25 cellular contexts compared by ENCODE assay signal in genomic region chr6:134802426-134803058, GRCh38.
A peak's percentile ranks its signal among the peaks of the same experiment; 100 is the strongest.
DNase-seq lines count a peak whose midpoint lies in the region; ATAC-seq and TF ChIP-seq lines count a peak whose summit lies in the region.
"Had no signal": no experiment of that assay in that cellular context is flagged by ENCODE, and none has a peak within 500 bp of the region (broad histone marks: within the 10 kb centered on the region; RNA-seq: fewer than 3 reads in every experiment).

No MANE protein-coding gene starts in this region.

- no peaks in the 10 kb centered on the region for H3K36me3 ChIP-seq in PC-3 (ENCODE audit: low read depth, low read length)
- no peaks in the 10 kb centered on the region for H3K36me3 ChIP-seq in prostate gland
- H3K36me3 ChIP-seq in transverse colon: no peaks in the 10 kb centered on the region
- no peaks in the 10 kb centered on the region for H3K36me3 ChIP-seq in effector memory CD4-positive, alpha-beta T cell (ENCODE audit: control insufficient read depth, insufficient read depth, low read length)
- H3K36me3 ChIP-seq: gastrocnemius medialis, ovary, sigmoid colon had no signal

- TF ChIP-seq CTCF in PC-3 (conservative IDR thresholded peaks at IDR 0.05; ENCODE audit: low read depth, low read length) (no peak), foreskin keratinocyte (conservative IDR thresholded peaks at IDR 0.05) (no peak), prostate gland (IDR thresholded peaks at IDR 0.05) (no peak), transverse colon (IDR thresholded peaks at IDR 0.05) (no peak)

- intact Hi-C loops in PC-3 (cut with micrococcal nuclease) (no loop called here), prostate gland (cut with DNase I) (no loop called here), transverse colon (cut with DNase I; ENCODE audit: low total_unique reads) (no loop called here)

- H3K27me3 ChIP-seq in PC-3 (ENCODE audit: low read length) (no peaks in the 10 kb centered on the region), foreskin keratinocyte (no peaks in the 10 kb centered on the region), prostate gland (replicated peaks; ENCODE audit: insufficient read depth) (no peaks in the 10 kb centered on the region), transverse colon (no peaks in the 10 kb centered on the region)
- H3K27me3 ChIP-seq in effector memory CD4-positive, alpha-beta T cell (replicated peaks; ENCODE audit: control insufficient read depth, insufficient read depth, low read length, poor library complexity, severe bottlenecking): no peaks in the 10 kb centered on the region
- H3K27me3 ChIP-seq: gastrocnemius medialis, ovary, sigmoid colon had no signal

- in situ Hi-C loops in transverse colon (cut with MboI; ENCODE audit: low pct_ligation_motif_present in 1 of 4, low pct_unique_long_range_greater_than_20kb in 1 of 4, low sequenced_read_pairs in 3 of 4): loop anchor here in 1 of 4 donors (10.0 kb wide), 1 partner anchor 638 kb away; no protein-coding TSS in a partner anchor

- no peaks in the 10 kb centered on the region for H3K9me3 ChIP-seq in PC-3 (ENCODE audit: low read length)
- no peaks in the 10 kb centered on the region for H3K9me3 ChIP-seq in prostate gland
- no peaks in the 10 kb centered on the region for H3K9me3 ChIP-seq in transverse colon
- no peaks in the 10 kb centered on the region for H3K9me3 ChIP-seq in effector memory CD4-positive, alpha-beta T cell (ENCODE audit: control insufficient read depth, low read length)
- H3K9me3 ChIP-seq: gastrocnemius medialis, ovary, sigmoid colon had no signal

- WGBS in prostate gland: 77% methylated on average over 5 of the region's 5 CpGs
- WGBS in transverse colon (ENCODE audit: low coverage in 1 of 2), 2 donors: 58 to 78% methylated on average over 3 to 5 of the region's 5 CpGs

- H3K27ac ChIP-seq in PC-3 (ENCODE audit: low read length) (no peak overlapping the region), foreskin keratinocyte (no peak overlapping the region), prostate gland (no peak overlapping the region), transverse colon (no peak overlapping the region)
- H3K27ac ChIP-seq in effector memory CD4-positive, alpha-beta T cell (ENCODE audit: insufficient read depth, low read length, poor library complexity, severe bottlenecking): no peak overlapping the region
- H3K27ac ChIP-seq: gastrocnemius medialis, ovary, sigmoid colon had no signal

- BruUV-seq in PC-3 (replicated peaks; lab: Mats Ljungman, UMichigan): no TSS peak

- DNase-seq in EL: peak; percentile 62
- DNase-seq in PC-3: peak; percentile 22
- DNase-seq in foreskin keratinocyte: peak in 1 of 2 donors; percentile 48
- DNase-seq in prostate gland (ENCODE audit: low spot score): peak; percentile 7
- DNase-seq in NCI-H2227 (lab: John Stamatoyannopoulos, UW; ENCODE audit: unreplicated experiment): no peak
- no peak for DNase-seq in effector CD8-positive, alpha-beta T cell (lab: John Stamatoyannopoulos, UW)
- DNase-seq in transverse colon: no peak
- DNase-seq in effector memory CD4-positive, alpha-beta T cell: no peak
- DNase-seq: activated CD4-positive, alpha-beta memory T cell treated with anti-CD3 and anti-CD28 coated beads for 36 hours; activated gamma-delta T cell treated with Interleukin-2 at 50 U/mL for 16 hours; CD4-positive, alpha-beta memory T cell; DMS79 treated with DMSO at 0.1 percent for 48 hours; erythroblast; gastrocnemius medialis; left colon; MV-4-11; natural killer cell; NCI-H1694 treated with DMSO at 0.1 percent for 48 hours; NCI-H2227 treated with DMSO at 0.1 percent for 48 hours; ovary; sigmoid colon; stimulated activated CD4-positive, alpha-beta T cell treated with anti-CD3 and anti-CD28 coated beads, Interleukin-1b, Interleukin-23, amount 100 ng/mL, for 48 hours; stimulated activated naive CD4-positive, alpha-beta T cell treated with Interleukin-2 at 50 U/mL for 16 hours; T-helper 2 cell had no signal

- no peak for ATAC-seq in PC-3
- peak; percentile 53 for ATAC-seq in foreskin keratinocyte
- ATAC-seq: gastrocnemius medialis, left colon, natural killer cell, WTC11 had no signal

- TF ChIP-seq POLR2A in prostate gland (IDR thresholded peaks at IDR 0.05): no peak
- TF ChIP-seq POLR2A in transverse colon (IDR thresholded peaks at IDR 0.05): no peak

- no peak overlapping the region for H3K4me2 ChIP-seq in PC-3 (ENCODE audit: low read length)

- H3K4me3 ChIP-seq in PC-3 (ENCODE audit: low read length) (no peak overlapping the region), prostate gland (no peak overlapping the region), transverse colon (no peak overlapping the region)
- H3K4me3 ChIP-seq in effector memory CD4-positive, alpha-beta T cell (ENCODE audit: insufficient read depth, low read depth, low read length, poor library complexity, severe bottlenecking): no peak overlapping the region
- H3K4me3 ChIP-seq: gastrocnemius medialis, ovary, sigmoid colon had no signal

- no peak overlapping the region for H3K9ac ChIP-seq in PC-3 (ENCODE audit: low read length)

- no peaks in the 10 kb centered on the region for H4K20me1 ChIP-seq in PC-3 (ENCODE audit: low read length)

- H3K79me2 ChIP-seq in PC-3 (ENCODE audit: low read length): no peaks in the 10 kb centered on the region

- POLR2A ChIA-PET in PC-3 (lab: Charles Lee; ENCODE audit: unreplicated experiment): no interaction called here

- CTCF ChIA-PET in PC-3 (lab: Charles Lee): interaction anchor here (0.7 kb wide), 1 partner anchor 159 kb away, joined by 9 read pairs; no protein-coding TSS in a partner anchor

- no peaks in the 10 kb centered on the region for H3K9me2 ChIP-seq in PC-3 (replicated peaks; ENCODE audit: low read length)

- no peak overlapping the region for H2AFZ ChIP-seq in PC-3 (ENCODE audit: low read length)

- H3K4me1 ChIP-seq in PC-3 (ENCODE audit: insufficient read depth, low read length): peaks cover 4% of the 10 kb centered on the region; the same call in 1 of the 2 replicates
- H3K4me1 ChIP-seq in foreskin keratinocyte: peaks cover 6% of the 10 kb centered on the region
- no peaks in the 10 kb centered on the region for H3K4me1 ChIP-seq in prostate gland (replicated peaks)
- no peaks in the 10 kb centered on the region for H3K4me1 ChIP-seq in transverse colon
- no peaks in the 10 kb centered on the region for H3K4me1 ChIP-seq in effector memory CD4-positive, alpha-beta T cell (ENCODE audit: control insufficient read depth, insufficient read depth, low read length, poor library complexity, severe bottlenecking)

- TF ChIP-seq EP300 in transverse colon (IDR thresholded peaks at IDR 0.05; ENCODE audit: low read depth): no peak

- H3F3A ChIP-seq in PC-3 (ENCODE audit: low read length, unreplicated experiment): no peaks in the 10 kb centered on the region

Comparison
In these comparisons a context has a peak if more than half of its experiments do, and no peak if none do; other contexts are left out.
1. DNase-seq: peak in EL (single experiment), PC-3 (single experiment) and prostate gland (single experiment); none in NCI-H2227 (single experiment), effector CD8-positive, alpha-beta T cell (single experiment), transverse colon (single experiment) and effector memory CD4-positive, alpha-beta T cell (0 of 3).